ENCODE assay signal across 9 cellular contexts in genomic region chr2:186639939-186640338, GRCh38. TPM values are rescaled to one million over a fixed set of nuclear protein-coding genes. Genes with fewer than 3 reads are reported as not detected.
DNase-seq lines count a peak whose midpoint lies in the region; ATAC-seq and TF ChIP-seq lines count a peak whose summit lies in the region.
"Had no signal": no experiment of that assay in that cellular context is flagged by ENCODE, and none has a peak within 500 bp of the region (broad histone marks: within the 10 kb centered on the region; RNA-seq: fewer than 3 reads in every experiment).

No MANE protein-coding gene starts in this region.

- intact Hi-C loops in gastrocnemius medialis (cut with DNase I; ENCODE audit: low total_unique reads) = loop anchor here (5.0 kb wide), 1 partner anchor 48 kb away; the partner anchor contains the start of gene ITGAV

- in situ Hi-C loops in gastrocnemius medialis (cut with MboI; ENCODE audit: low sequenced_read_pairs in 4 of 4) = loop anchor here in 3 of 4 donors (5.0 to 10.0 kb wide), 2 partner anchors 135 to 138 kb away; no protein-coding TSS in a partner anchor

- no peak for TF ChIP-seq POLR2A in gastrocnemius medialis (IDR thresholded peaks at IDR 0.05)

- peak overlapping the region; percentile 0 for H3K27ac Mint-ChIP-seq in T-helper 2 cell treated with Interferon-gamma antibody and Interleukin-4, amounts not matched to agents 5 μg/mL and 100 μg/mL, for 36 hours

- ATAC-seq in GM18508 (IDR thresholded peaks at IDR 0.05; ENCODE audit: insufficient read depth, unreplicated experiment) (peak; percentile 46), GM19452 (IDR thresholded peaks at IDR 0.05; ENCODE audit: unreplicated experiment) (peak; percentile 53), HG02885 (IDR thresholded peaks at IDR 0.05; ENCODE audit: poor library complexity, unreplicated experiment) (peak; percentile 72), gastrocnemius medialis (no peak)

- peak; percentile 13 for DNase-seq in T-helper 2 cell treated with Interferon-gamma antibody and Interleukin-4, amounts not matched to agents 5 μg/mL and 100 μg/mL, for 36 hours (ENCODE audit: low spot score)
- DNase-seq in gastrocnemius medialis (no peak), BE2C (no peak), retina (no peak)
- DNase-seq in stimulated activated CD4-positive, alpha-beta T cell treated with anti-CD3 and anti-CD28 coated beads, Interleukin-2, amount 100 ng/mL, for 48 hours = no peak
- DNase-seq: MG63 had no signal

- H3K4me1 ChIP-seq in gastrocnemius medialis (no peaks in the 10 kb centered on the region), BE2C (no peaks in the 10 kb centered on the region)

- peaks cover 0 to 52% of the 10 kb centered on the region in 2 donors for H3K36me3 ChIP-seq in gastrocnemius medialis
- no peaks in the 10 kb centered on the region for H3K36me3 ChIP-seq in BE2C

- peaks cover 19% of the 10 kb centered on the region for H3K4me1 Mint-ChIP-seq in T-helper 2 cell treated with Interferon-gamma antibody and Interleukin-4, amounts not matched to agents 5 μg/mL and 100 μg/mL, for 36 hours (ENCODE audit: low read depth)

- H3K27me3 ChIP-seq in gastrocnemius medialis (no peaks in the 10 kb centered on the region), BE2C (no peaks in the 10 kb centered on the region)
- H3K27me3 ChIP-seq: MG63 had no signal

- H3K9me3 ChIP-seq in gastrocnemius medialis (no peaks in the 10 kb centered on the region), BE2C (no peaks in the 10 kb centered on the region)
- H3K9me3 ChIP-seq: MG63 had no signal

- H3K4me3 ChIP-seq in gastrocnemius medialis (no peak overlapping the region), BE2C (ENCODE audit: low read depth, low read length) (no peak overlapping the region)
- H3K4me3 ChIP-seq: MG63 had no signal

- no peak overlapping the region for H3K27ac ChIP-seq in gastrocnemius medialis

- H3K36me3 Mint-ChIP-seq in T-helper 2 cell treated with Interferon-gamma antibody and Interleukin-4, amounts not matched to agents 5 μg/mL and 100 μg/mL, for 36 hours (ENCODE audit: low read depth) = peaks cover 12% of the 10 kb centered on the region

- no peak overlapping the region for H3K4me3 Mint-ChIP-seq in T-helper 2 cell treated with Interferon-gamma antibody and Interleukin-4, amounts not matched to agents 5 μg/mL and 100 μg/mL, for 36 hours

- no peaks in the 10 kb centered on the region for H3K9me3 Mint-ChIP-seq in T-helper 2 cell treated with Interferon-gamma antibody and Interleukin-4, amounts not matched to agents 5 μg/mL and 100 μg/mL, for 36 hours

- no peaks in the 10 kb centered on the region for H3K27me3 Mint-ChIP-seq in T-helper 2 cell treated with Interferon-gamma antibody and Interleukin-4, amounts not matched to agents 5 μg/mL and 100 μg/mL, for 36 hours (ENCODE audit: low read depth)

- no peak for TF ChIP-seq CTCF in gastrocnemius medialis (IDR thresholded peaks at IDR 0.05 in 4 of 5, conservative IDR thresholded peaks at IDR 0.05 in 1 of 5)
- no peak for TF ChIP-seq CTCF in BE2C (IDR thresholded peaks at IDR 0.05; ENCODE audit: low read depth, low read length)

RNA-seq across cellular contexts. Expression of gene ITGAV, which starts 50.1 kb away (rescaled TPM):
- 10 to 100 TPM; 30.0 to 63.1 (median 47.4) TPM for total RNA-seq in gastrocnemius medialis
- polyA plus RNA-seq in BE2C (2012; ENCODE audit: insufficient read depth, insufficient read length, low read depth) = 13.4 TPM

RNA-seq across cellular contexts. Expression of gene FAM171B, which starts 53.9 kb away (rescaled TPM):
- 1 to 10 TPM in 3 of 4 donors, under 1 TPM in 1; 0.63 to 2.4 (median 2.1) TPM for total RNA-seq in gastrocnemius medialis
- polyA plus RNA-seq in BE2C (2012; ENCODE audit: insufficient read depth, insufficient read length, low read depth) = 8.1 TPM

Comparison
In these comparisons a context has a peak if more than half of its experiments do, and no peak if none do; other contexts are left out.
1. ATAC-seq: peak in GM18508 (single experiment), GM19452 (single experiment) and HG02885 (single experiment); none in gastrocnemius medialis (0 of 2).